ENCODE assay signal across 1 cellular context in genomic region chr20:50563133-50563944, GRCh38.
A peak's percentile ranks its signal among the peaks of the same experiment; 100 is the strongest.
TF ChIP-seq lines count a peak whose summit lies in the region.

No MANE protein-coding gene starts in this region.

TF ChIP-seq in HepG2, 621 proteins besides CTCF, POLR2A, EP300 and RAD21 (continued from another document and continues in another):
- TF ChIP-seq, protein P1, sequence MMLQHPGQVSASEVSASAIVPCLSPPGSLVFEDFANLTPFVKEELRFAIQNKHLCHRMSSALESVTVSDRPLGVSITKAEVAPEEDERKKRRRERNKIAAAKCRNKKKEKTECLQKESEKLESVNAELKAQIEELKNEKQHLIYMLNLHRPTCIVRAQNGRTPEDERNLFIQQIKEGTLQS (CRISPR knock-in tag; IDR thresholded peaks at IDR 0.05) = 0 out of 2 replicates have a peak, but pooled peaks have one; percentile 40
- 0 out of 2 replicates have a peak, but pooled peaks have one; percentile 34 for TF ChIP-seq ZBTB21 (CRISPR knock-in tag; IDR thresholded peaks at IDR 0.05)
- TF ChIP-seq ZFP90 (CRISPR knock-in tag; IDR thresholded peaks at IDR 0.05; ENCODE audit: borderline replicate concordance) = 0 out of 2 replicates have a peak, but pooled peaks have one; percentile 27
- TF ChIP-seq FOSL2 (CRISPR knock-in tag; IDR thresholded peaks at IDR 0.05) = peak; percentile 58
- peak; percentile 38; the same call in 1 of the 2 replicates for TF ChIP-seq TGIF2 (CRISPR knock-in tag; IDR thresholded peaks at IDR 0.05)
- no peak for TF ChIP-seq TEF (CRISPR knock-in tag; IDR thresholded peaks at IDR 0.05)
- TF ChIP-seq ELF1 (CRISPR knock-in tag; IDR thresholded peaks at IDR 0.05) = no peak
- TF ChIP-seq HOXA3 (CRISPR knock-in tag; IDR thresholded peaks at IDR 0.05) = peak; percentile 48; the same call in 1 of the 2 replicates
- no peak for TF ChIP-seq FOXO4 (CRISPR knock-in tag; conservative IDR thresholded peaks at IDR 0.05)
- 0 out of 2 replicates have a peak, but pooled peaks have one; percentile 41 for TF ChIP-seq FOXP4 (CRISPR knock-in tag; IDR thresholded peaks at IDR 0.05)
- no peak for TF ChIP-seq FIP1L1 (IDR thresholded peaks at IDR 0.05; ENCODE audit: borderline replicate concordance, insufficient read depth, low read depth, low read length)
- no peak for TF ChIP-seq CBX2 (IDR thresholded peaks at IDR 0.05; ENCODE audit: low read depth, low read length)
- TF ChIP-seq CBX2 (CRISPR knock-in tag; IDR thresholded peaks at IDR 0.05; ENCODE audit: low read depth) = no peak
- TF ChIP-seq ZEB1 (IDR thresholded peaks at IDR 0.05; ENCODE audit: insufficient replicate concordance, low read depth) = peak; percentile 32
- TF ChIP-seq NR2F6 (IDR thresholded peaks at IDR 0.05) = 0 out of 2 replicates have a peak, but pooled peaks have one; percentile 9
- peak; percentile 43 for TF ChIP-seq NR2F6 (CRISPR knock-in tag; IDR thresholded peaks at IDR 0.05)
- no peak for TF ChIP-seq ZNF788 (CRISPR knock-in tag; IDR thresholded peaks at IDR 0.05; ENCODE audit: borderline replicate concordance)
- TF ChIP-seq ZKSCAN1 (IDR thresholded peaks at IDR 0.05; ENCODE audit: low read length) = no peak
- peak; percentile 35; the same call in 1 of the 2 replicates for TF ChIP-seq HDAC2 (CRISPR knock-in tag; IDR thresholded peaks at IDR 0.05)
- TF ChIP-seq SALL1 (CRISPR knock-in tag; IDR thresholded peaks at IDR 0.05) = peak; percentile 70
- TF ChIP-seq CEBPG (CRISPR knock-in tag; IDR thresholded peaks at IDR 0.05) = peak; percentile 68
- no peak for TF ChIP-seq HHEX (CRISPR knock-in tag; IDR thresholded peaks at IDR 0.05)
- TF ChIP-seq PHF21A (CRISPR knock-in tag; IDR thresholded peaks at IDR 0.05) = peak; percentile 65
- TF ChIP-seq FOSL1 (CRISPR knock-in tag; IDR thresholded peaks at IDR 0.05; ENCODE audit: borderline replicate concordance) = no peak
- no peak for TF ChIP-seq BRCA1 (CRISPR knock-in tag; IDR thresholded peaks at IDR 0.05)
- no peak for TF ChIP-seq NFIB (CRISPR knock-in tag; IDR thresholded peaks at IDR 0.05; ENCODE audit: borderline replicate concordance)
- no peak for TF ChIP-seq FOXP1 (IDR thresholded peaks at IDR 0.05)
- TF ChIP-seq FOXP1 (CRISPR knock-in tag; IDR thresholded peaks at IDR 0.05) = peak; percentile 6; the same call in 1 of the 2 replicates
- TF ChIP-seq POGZ (CRISPR knock-in tag; IDR thresholded peaks at IDR 0.05) = peak; percentile 50
- TF ChIP-seq ARNT2 (CRISPR knock-in tag; IDR thresholded peaks at IDR 0.05; ENCODE audit: low read depth) = no peak
- 0 out of 2 replicates have a peak, but pooled peaks have one; percentile 9 for TF ChIP-seq FOXK1 (CRISPR knock-in tag; IDR thresholded peaks at IDR 0.05; ENCODE audit: borderline replicate concordance, low read depth)
- TF ChIP-seq ARID5B (CRISPR knock-in tag; IDR thresholded peaks at IDR 0.05) = peak; percentile 45
- 0 out of 2 replicates have a peak, but pooled peaks have one; percentile 19 for TF ChIP-seq TCF7 (IDR thresholded peaks at IDR 0.05; ENCODE audit: low read depth)
- 0 out of 2 replicates have a peak, but pooled peaks have one; percentile 49 for TF ChIP-seq ZFP36L2 (CRISPR knock-in tag; IDR thresholded peaks at IDR 0.05)
- peak; percentile 43 for TF ChIP-seq HNF4G (IDR thresholded peaks at IDR 0.05; ENCODE audit: borderline replicate concordance, low read depth, low read length)
- TF ChIP-seq HNF4G (CRISPR knock-in tag; IDR thresholded peaks at IDR 0.05; ENCODE audit: borderline replicate concordance, low read depth) = no peak; the same call in 1 of the 2 replicates
- peak; percentile 73; the same call in 1 of the 2 replicates for TF ChIP-seq ZNF710 (CRISPR knock-in tag; IDR thresholded peaks at IDR 0.05; ENCODE audit: borderline replicate concordance)
- no peak for TF ChIP-seq ZBTB2 (CRISPR knock-in tag; IDR thresholded peaks at IDR 0.05; ENCODE audit: low read depth)
- TF ChIP-seq BCL6 (CRISPR knock-in tag; IDR thresholded peaks at IDR 0.05) = 0 out of 2 replicates have a peak, but pooled peaks have one; percentile 16
- TF ChIP-seq FOXJ3 (CRISPR knock-in tag; IDR thresholded peaks at IDR 0.05; ENCODE audit: borderline replicate concordance) = peak; percentile 20; the same call in 1 of the 2 replicates
- TF ChIP-seq ATF7 (IDR thresholded peaks at IDR 0.05) = peak; percentile 68
- TF ChIP-seq ATF7 (CRISPR knock-in tag; IDR thresholded peaks at IDR 0.05) = no peak
- no peak for TF ChIP-seq SRSF9 (IDR thresholded peaks at IDR 0.05; ENCODE audit: borderline replicate concordance, insufficient read depth, low read depth, low read length, poor library complexity, severe bottlenecking)
- TF ChIP-seq PAXIP1 (CRISPR knock-in tag; conservative IDR thresholded peaks at IDR 0.05) = peak; percentile 50
- peak; percentile 21; the same call in 1 of the 2 replicates for TF ChIP-seq ZNF263 (CRISPR knock-in tag; IDR thresholded peaks at IDR 0.05)
- no peak for TF ChIP-seq ZNF264 (CRISPR knock-in tag; IDR thresholded peaks at IDR 0.05)
- peak; percentile 43 for TF ChIP-seq GATAD2A (CRISPR knock-in tag; IDR thresholded peaks at IDR 0.05)
- TF ChIP-seq ZNF234 (CRISPR knock-in tag; conservative IDR thresholded peaks at IDR 0.05) = no peak
- TF ChIP-seq, protein P2, sequence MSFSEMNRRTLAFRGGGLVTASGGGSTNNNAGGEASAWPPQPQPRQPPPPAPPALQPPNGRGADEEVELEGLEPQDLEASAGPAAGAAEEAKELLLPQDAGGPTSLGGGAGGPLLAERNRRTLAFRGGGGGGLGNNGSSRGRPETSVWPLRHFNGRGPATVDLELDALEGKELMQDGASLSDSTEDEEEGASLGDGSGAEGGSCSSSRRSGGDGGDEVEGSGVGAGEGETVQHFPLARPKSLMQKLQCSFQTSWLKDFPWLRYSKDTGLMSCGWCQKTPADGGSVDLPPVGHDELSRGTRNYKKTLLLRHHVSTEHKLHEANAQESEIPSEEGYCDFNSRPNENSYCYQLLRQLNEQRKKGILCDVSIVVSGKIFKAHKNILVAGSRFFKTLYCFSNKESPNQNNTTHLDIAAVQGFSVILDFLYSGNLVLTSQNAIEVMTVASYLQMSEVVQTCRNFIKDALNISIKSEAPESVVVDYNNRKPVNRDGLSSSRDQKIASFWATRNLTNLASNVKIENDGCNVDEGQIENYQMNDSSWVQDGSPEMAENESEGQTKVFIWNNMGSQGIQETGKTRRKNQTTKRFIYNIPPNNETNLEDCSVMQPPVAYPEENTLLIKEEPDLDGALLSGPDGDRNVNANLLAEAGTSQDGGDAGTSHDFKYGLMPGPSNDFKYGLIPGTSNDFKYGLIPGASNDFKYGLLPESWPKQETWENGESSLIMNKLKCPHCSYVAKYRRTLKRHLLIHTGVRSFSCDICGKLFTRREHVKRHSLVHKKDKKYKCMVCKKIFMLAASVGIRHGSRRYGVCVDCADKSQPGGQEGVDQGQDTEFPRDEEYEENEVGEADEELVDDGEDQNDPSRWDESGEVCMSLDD (CRISPR knock-in tag; IDR thresholded peaks at IDR 0.05; ENCODE audit: borderline replicate concordance) = peak; percentile 49; the same call in 1 of the 2 replicates
